Comparison of ENCODE assay signal across 13 cellular contexts in the genomic region with DNA sequence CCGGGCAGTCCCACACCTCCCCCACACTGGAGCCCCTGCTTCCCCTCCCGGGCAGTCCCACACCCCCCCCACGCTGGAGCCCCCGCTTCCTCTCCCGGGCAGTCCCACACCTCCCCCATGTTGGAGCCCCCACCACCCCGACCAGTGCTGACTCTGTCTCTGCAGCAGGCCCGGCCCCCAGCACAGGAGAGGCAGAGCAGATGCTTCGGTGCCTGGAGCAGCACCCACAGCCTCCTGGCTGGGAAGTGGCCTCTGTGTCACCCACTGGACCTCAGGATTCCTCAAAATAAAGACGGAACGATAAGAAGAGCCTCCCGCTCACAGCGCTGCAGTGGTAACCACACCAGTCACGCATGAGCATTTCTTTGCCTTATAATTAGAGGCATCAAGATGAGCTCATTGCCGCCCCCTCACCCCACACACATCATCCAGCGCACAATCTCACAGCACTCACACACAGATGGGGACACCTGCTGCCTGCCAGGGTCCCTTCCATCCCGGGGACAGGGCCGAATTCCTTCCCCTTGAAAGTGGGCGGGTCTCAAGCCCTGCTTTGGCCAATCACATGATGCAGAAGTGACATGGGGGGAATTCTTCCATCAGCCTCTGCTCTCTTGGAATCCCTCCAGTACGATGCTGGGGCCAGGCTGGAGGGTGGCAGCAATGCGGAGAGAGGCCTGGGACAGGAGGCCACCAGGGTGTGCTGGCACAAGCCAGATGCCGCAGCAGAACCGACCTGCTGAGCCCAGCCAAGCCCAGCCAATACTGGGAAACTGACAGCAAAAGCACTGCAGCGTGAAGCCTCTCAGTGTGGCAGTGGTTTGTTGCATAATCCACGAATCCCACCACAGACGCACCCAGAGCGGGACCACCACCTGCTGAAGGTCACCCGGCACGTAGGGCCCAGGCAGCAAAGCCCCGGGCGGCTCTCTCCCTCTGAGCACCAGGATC. TPM values are rescaled to one million over a fixed set of nuclear protein-coding genes. Genes with fewer than 3 reads are reported as not detected.
A peak's percentile ranks its signal among the peaks of the same experiment; 100 is the strongest.
DNase-seq lines count a peak whose midpoint lies in the region; ATAC-seq and TF ChIP-seq lines count a peak whose summit lies in the region.
"Had no signal": no experiment of that assay in that cellular context is flagged by ENCODE, and none has a peak within 500 bp of the region (broad histone marks: within the 10 kb centered on the region; RNA-seq: fewer than 3 reads in every experiment).

No MANE protein-coding gene starts in this region.

- no peaks in the 10 kb centered on the region for H3K9me3 ChIP-seq in DOHH2 (ENCODE audit: control insufficient read depth, insufficient read depth, low read length)

- no peak overlapping the region for H3K27ac Mint-ChIP-seq in neural crest cell (ENCODE audit: unreplicated experiment)

- peak overlapping the region; percentile 35 for H3K4me3 Mint-ChIP-seq in neural crest cell

- H3K9me3 Mint-ChIP-seq in neural crest cell, result no peaks in the 10 kb centered on the region
- H3K9me3 Mint-ChIP-seq: CD4-positive, alpha-beta memory T cell had no signal

- H3K27me3 Mint-ChIP-seq in neural crest cell (ENCODE audit: low read depth), result no peaks in the 10 kb centered on the region
- H3K27me3 Mint-ChIP-seq: CD4-positive, alpha-beta memory T cell had no signal

- peaks cover 6% of the 10 kb centered on the region for H3K27me3 ChIP-seq in DOHH2 (ENCODE audit: control insufficient read depth, low read length)

- H4K20me1 ChIP-seq in DOHH2 (ENCODE audit: control insufficient read depth, insufficient read depth, low read depth, low read length), result peaks cover 30% of the 10 kb centered on the region

- no peak for TF ChIP-seq CTCF in DOHH2 (IDR thresholded peaks at IDR 0.05; ENCODE audit: low read depth, low read length, poor library complexity, severe bottlenecking)
- TF ChIP-seq CTCF in neural crest cell (conservative IDR thresholded peaks at IDR 0.05), result no peak

- H3K27ac ChIP-seq in DOHH2 (ENCODE audit: low read depth, low read length), result peak overlapping the region; percentile 25; the same call in 1 of the 2 replicates
- H3K27ac ChIP-seq: left lung had no signal

- peaks cover 21% of the 10 kb centered on the region for H3K4me1 Mint-ChIP-seq in neural crest cell

- no peaks in the 10 kb centered on the region for H3K9me2 ChIP-seq in DOHH2 (replicated peaks; ENCODE audit: control insufficient read depth, low read length)

- peak; percentile 96 for DNase-seq in KBM-7
- DNase-seq in dermis blood vessel endothelial cell, result peak; percentile 78
- no peak for DNase-seq in neural crest cell (ENCODE audit: low read depth, low spot score)
- DNase-seq in NCI-H1436 (lab: John Stamatoyannopoulos, UW), result no peak
- DNase-seq in stimulated activated CD4-positive, alpha-beta T cell treated with anti-CD3 and anti-CD28 coated beads, Interleukin-4, amount 100 ng/mL, for 24 hours, result no peak
- DNase-seq: activated CD8-positive, alpha-beta memory T cell treated with anti-CD3 and anti-CD28 coated beads, Interleukin-2, amount 50 U/mL, for 48 hours; CD4-positive, alpha-beta memory T cell; NCI-H2029; stimulated activated CD4-positive, alpha-beta T cell treated with anti-CD3 and anti-CD28 coated beads, Interleukin-2, amount 100 ng/mL, for 24 hours had no signal

- H3K4me2 ChIP-seq in DOHH2 (ENCODE audit: low read length), result peak overlapping the region; percentile 76

- H3K79me2 ChIP-seq in DOHH2 (ENCODE audit: control insufficient read depth, low read length), result peaks cover 12% of the 10 kb centered on the region

- in situ Hi-C loops in KBM-7 (cut with MboI; ENCODE audit: low pct_unique_long_range_greater_than_20kb, low sequenced_read_pairs), result no loop called here

- peaks cover 15% of the 10 kb centered on the region for H3K36me3 Mint-ChIP-seq in neural crest cell (ENCODE audit: low read depth)

- H3F3A ChIP-seq in DOHH2 (ENCODE audit: control insufficient read depth, insufficient read depth), result peaks cover 5% of the 10 kb centered on the region; the same call in 1 of the 2 replicates

- peaks cover 40% of the 10 kb centered on the region for H3K4me1 ChIP-seq in DOHH2 (ENCODE audit: control insufficient read depth, low read length)

- H3K36me3 ChIP-seq in DOHH2 (ENCODE audit: control insufficient read depth, low read length), result no peaks in the 10 kb centered on the region

- ATAC-seq in GM21723 (IDR thresholded peaks at IDR 0.05; ENCODE audit: unreplicated experiment) (no peak), HG03442 (IDR thresholded peaks at IDR 0.05; ENCODE audit: unreplicated experiment) (no peak)

- H3K4me3 ChIP-seq in DOHH2 (ENCODE audit: low read length), result peak overlapping the region; percentile 56
- H3K4me3 ChIP-seq: left lung had no signal

RNA-seq across cellular contexts. Expression of a gene that starts 16.1 kb away (rescaled TPM):
- total RNA-seq in dermis blood vessel endothelial cell, result 57.7 and 75.6 TPM in 2 replicates
- 39.5 and 40.1 TPM in 2 replicates for total RNA-seq in neural crest cell

RNA-seq across cellular contexts. Expression of a gene that starts 24.0 kb away (rescaled TPM):
- 0.09 and 0.51 TPM in 2 replicates for total RNA-seq in dermis blood vessel endothelial cell
- total RNA-seq in neural crest cell, result not detected in 2 replicates

RNA-seq across cellular contexts. Expression of a gene that starts 57.6 kb away (rescaled TPM):
- 30.8 and 39.2 TPM in 2 replicates for total RNA-seq in dermis blood vessel endothelial cell
- total RNA-seq in neural crest cell, result 33.5 and 36.3 TPM in 2 replicates

Comparison
In these comparisons a context has a peak if more than half of its experiments do, and no peak if none do; other contexts are left out.
1. DNase-seq: peak in KBM-7 (single experiment) and dermis blood vessel endothelial cell (single experiment); none in neural crest cell (single experiment), NCI-H1436 (single experiment) and stimulated activated CD4-positive, alpha-beta T cell treated with anti-CD3 and anti-CD28 coated beads, Interleukin-4, amount 100 ng/mL, for 24 hours (single experiment).